Comparison of ENCODE assay signal across 18 cellular contexts in the genomic region with DNA sequence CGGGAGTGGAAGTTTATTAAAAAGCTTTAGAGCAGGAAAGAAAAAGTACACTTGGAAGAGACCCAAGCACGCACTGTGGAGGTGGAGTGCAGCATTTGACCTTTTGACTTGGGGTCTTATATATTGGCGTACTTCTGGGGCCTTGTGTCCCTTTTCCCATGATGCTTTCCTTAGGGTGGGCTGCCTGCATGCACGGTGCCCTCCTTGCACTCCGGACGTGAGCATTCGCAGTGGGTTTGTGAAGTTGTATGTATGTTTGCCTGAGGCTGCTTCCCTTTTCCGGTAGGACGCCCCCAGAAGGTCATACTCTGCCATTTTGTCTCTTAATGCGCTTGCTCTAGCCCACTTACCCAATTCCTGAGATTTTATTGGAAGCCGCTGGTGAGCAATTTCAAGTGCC. TPM values are rescaled to one million over a fixed set of nuclear protein-coding genes. Genes with fewer than 3 reads are reported as not detected.
DNase-seq lines count a peak whose midpoint lies in the region; ATAC-seq, FAIRE-seq and TF ChIP-seq lines count a peak whose summit lies in the region.
"Had no signal": no experiment of that assay in that cellular context is flagged by ENCODE, and none has a peak within 500 bp of the region (broad histone marks: within the 10 kb centered on the region; RNA-seq: fewer than 3 reads in every experiment).

No MANE protein-coding gene starts in this region.

- WGBS in H1 (ENCODE audit: extremely low coverage in 1 of 2, insufficient coverage in 1 of 2, insufficient read length in 1 of 2, insufficient replicate concordance in 2 of 2, low coverage in 1 of 2, low lambda C conversion rate in 2 of 2, missing lambda C conversion rate in 1 of 2), 2 experiments, result 88% methylated on average over 11 of the region's 11 CpGs; no CpG with 5 or more reads in 1 of the 2 experiments
- WGBS in mesendoderm (ENCODE audit: extremely low coverage, insufficient coverage, low lambda C conversion rate), result no CpG with 5 or more reads among the region's 11 CpGs
- WGBS in spleen, 5 donors, result 90 to 95% (median 93%) methylated on average over 11 of the region's 11 CpGs

- no peaks in the 10 kb centered on the region for H3K9me3 Mint-ChIP-seq in activated naive CD4-positive, alpha-beta T cell treated with anti-CD3 and anti-CD28 coated beads, Interleukin-2, amount 10 ng/mL, durations not matched to agents 7 days and 5 days
- H3K9me3 Mint-ChIP-seq: CD4-positive, alpha-beta memory T cell; HFFc6 had no signal

- CTCF ChIA-PET in H1 (lab: Charles Lee; ENCODE audit: partially characterized antibody), result interaction anchor here (1.0 to 5.3 kb wide), 11 partner anchors 11 to 1538 kb away, joined by 3 to 22 read pairs (median 4); no protein-coding TSS in a partner anchor
- CTCF ChIA-PET in activated naive CD4-positive, alpha-beta T cell treated with anti-CD3 and anti-CD28 coated beads, Interleukin-2, amount 10 ng/mL, durations not matched to agents 7 days and 5 days (lab: Charles Lee), result no interaction called here

- no peaks in the 10 kb centered on the region for H3K27me3 Mint-ChIP-seq in activated naive CD4-positive, alpha-beta T cell treated with anti-CD3 and anti-CD28 coated beads, Interleukin-2, amount 10 ng/mL, durations not matched to agents 7 days and 5 days
- H3K27me3 Mint-ChIP-seq: CD4-positive, alpha-beta memory T cell had no signal

- no peaks in the 10 kb centered on the region for H3K23me2 ChIP-seq in H1 (ENCODE audit: low read depth, low read length)

- TF ChIP-seq POLR2A in H1 (IDR thresholded peaks at IDR 0.05; ENCODE audit: control extremely low read depth in 1 of 2, low read depth in 2 of 2, low read length in 2 of 2) (no peak), spleen (IDR thresholded peaks at IDR 0.05) (no peak)

- no peak overlapping the region for H2BK12ac ChIP-seq in H1 (ENCODE audit: low read depth, low read length)

- H2AFZ ChIP-seq in H1 (ENCODE audit: low read length), result no peak overlapping the region

- no peaks in the 10 kb centered on the region for H3K4me1 Mint-ChIP-seq in activated naive CD4-positive, alpha-beta T cell treated with anti-CD3 and anti-CD28 coated beads, Interleukin-2, amount 10 ng/mL, durations not matched to agents 7 days and 5 days

- H3K36me3 Mint-ChIP-seq in activated naive CD4-positive, alpha-beta T cell treated with anti-CD3 and anti-CD28 coated beads, Interleukin-2, amount 10 ng/mL, durations not matched to agents 7 days and 5 days, result no peaks in the 10 kb centered on the region

- H3K4ac ChIP-seq in H1 (replicated peaks; ENCODE audit: insufficient read length, low read depth, low read length) (no peak overlapping the region), mesendoderm (ENCODE audit: low read depth, low read length) (no peak overlapping the region)

- H3K4me1 ChIP-seq in H1 (replicated peaks in 1 of 4; ENCODE audit: control insufficient read depth in 3 of 4, insufficient read depth in 4 of 4, low read length in 3 of 4) (peaks cover 0 to 3% (median 0%) of the 10 kb centered on the region in 4 experiments; a peak in 2 of 7 replicates), mesendoderm (ENCODE audit: control insufficient read depth, low read depth, low read length) (peaks cover 5% of the 10 kb centered on the region), spleen (no peaks in the 10 kb centered on the region)

- H3K9ac ChIP-seq in H1 (replicated peaks in 1 of 4; ENCODE audit: extremely low read depth in 1 of 4, low read depth in 3 of 4, low read length in 3 of 4) (no peak overlapping the region), mesendoderm (ENCODE audit: low read length) (no peak overlapping the region)

- intact Hi-C loops in spleen (cut with DNase I; ENCODE audit: low total_unique reads), result no loop called here

- no peaks in the 10 kb centered on the region for H3K9me3 ChIP-seq in H1 (ENCODE audit: insufficient read depth in 2 of 2, low read depth in 1 of 2, low read length in 1 of 2)
- no peaks in the 10 kb centered on the region for H3K9me3 ChIP-seq in spleen
- H3K9me3 ChIP-seq: HAP-1 had no signal

- no peak overlapping the region for H4K91ac ChIP-seq in H1 (replicated peaks; ENCODE audit: insufficient read length, low read length)

- H4K5ac ChIP-seq in H1 (ENCODE audit: insufficient read length, low read depth, low read length) (no peak overlapping the region), mesendoderm (ENCODE audit: low read length) (no peak overlapping the region)

- H3K4me3 ChIP-seq in H1 (ENCODE audit: extremely low read depth in 1 of 4, insufficient read depth in 2 of 4, low read depth in 3 of 4, low read length in 4 of 4) (no peak overlapping the region), mesendoderm (ENCODE audit: low read length) (no peak overlapping the region), spleen (no peak overlapping the region)
- H3K4me3 ChIP-seq: HAP-1 had no signal

- DNase-seq in H1 (ENCODE audit: low read depth in 1 of 2, low spot score in 2 of 2) (no peak), mesendoderm (no peak), spleen (peak; percentile 29), SK-N-DZ (ENCODE audit: low spot score) (no peak)
- DNase-seq in activated naive CD4-positive, alpha-beta T cell treated with anti-CD3 and anti-CD28 coated beads, Interleukin-2, amount 10 ng/mL, durations not matched to agents 7 days and 5 days, result no peak
- DNase-seq: C1 segment of cervical spinal cord; Calu3; CD4-positive, alpha-beta memory T cell; COR-L47; DMS53; DMS79 treated with DMSO at 0.1 percent for 48 hours; GF-D8; HFFc6 had no signal

- H3K27me3 ChIP-seq in H1 (replicated peaks in 1 of 4; ENCODE audit: control insufficient read depth in 3 of 4, extremely low read depth in 1 of 4, insufficient read depth in 3 of 4, low read length in 3 of 4) (no peaks in the 10 kb centered on the region), mesendoderm (ENCODE audit: insufficient read depth, low read length, poor library complexity) (no peaks in the 10 kb centered on the region), spleen (replicated peaks in 1 of 7) (no peaks in the 10 kb centered on the region)

- no peak overlapping the region for H3K14ac ChIP-seq in H1 (ENCODE audit: insufficient read length)

- H2BK15ac ChIP-seq in H1 (ENCODE audit: low read length) (no peak overlapping the region), mesendoderm (replicated peaks; ENCODE audit: low read depth) (no peak overlapping the region)

- H2AK5ac ChIP-seq in H1 (ENCODE audit: low read depth, low read length) (no peak overlapping the region), mesendoderm (ENCODE audit: low read length) (no peak overlapping the region)

- no peak overlapping the region for H2BK120ac ChIP-seq in H1 (replicated peaks; ENCODE audit: low read depth, low read length)
- H2BK120ac ChIP-seq in mesendoderm (ENCODE audit: low read depth, low read length), result no peak overlapping the region

- H4K8ac ChIP-seq in H1 (ENCODE audit: extremely low read depth, insufficient read depth, low read length), result no peak overlapping the region
- no peak overlapping the region for H4K8ac ChIP-seq in mesendoderm (ENCODE audit: low read depth, low read length)

- no peak overlapping the region for H3K4me3 Mint-ChIP-seq in activated naive CD4-positive, alpha-beta T cell treated with anti-CD3 and anti-CD28 coated beads, Interleukin-2, amount 10 ng/mL, durations not matched to agents 7 days and 5 days
- H3K4me3 Mint-ChIP-seq: CD4-positive, alpha-beta memory T cell; HFFc6 had no signal

- POLR2A ChIA-PET in H1 (lab: Charles Lee; ENCODE audit: partially characterized antibody), result interaction anchor here (0.9 kb wide), 1 partner anchor 14 kb away, joined by 3 read pairs; no protein-coding TSS in a partner anchor

- H3K4me2 ChIP-seq in H1 (ENCODE audit: insufficient read depth in 1 of 2, low read depth in 2 of 2, low read length in 2 of 2) (no peak overlapping the region), mesendoderm (ENCODE audit: low read length) (no peak overlapping the region)

- H2BK5ac ChIP-seq in H1 (ENCODE audit: low read depth, low read length) (no peak overlapping the region), mesendoderm (ENCODE audit: low read length) (peak overlapping the region; percentile 69)

- H3K79me2 ChIP-seq in H1 (ENCODE audit: control insufficient read depth in 1 of 2, insufficient read depth in 2 of 2, low read length in 2 of 2) (no peaks in the 10 kb centered on the region), mesendoderm (ENCODE audit: control insufficient read depth, insufficient read depth, low read length) (no peaks in the 10 kb centered on the region)

- ATAC-seq in GM21423 (IDR thresholded peaks at IDR 0.05; ENCODE audit: unreplicated experiment), result no peak

- TF ChIP-seq CTCF in H1 (IDR thresholded peaks at IDR 0.05; ENCODE audit: control extremely low read depth in 1 of 3, insufficient read depth in 1 of 3, low read depth in 1 of 3, low read length in 3 of 3), result no peak
- TF ChIP-seq CTCF in spleen (IDR thresholded peaks at IDR 0.05 in 8 of 11, conservative IDR thresholded peaks at IDR 0.05 in 3 of 11), result no peak

- H3K79me1 ChIP-seq in H1 (ENCODE audit: low read depth, low read length) (no peaks in the 10 kb centered on the region), mesendoderm (ENCODE audit: low read length) (no peaks in the 10 kb centered on the region)

- H3K23ac ChIP-seq in H1 (ENCODE audit: insufficient read length) (no peak overlapping the region), mesendoderm (ENCODE audit: low read length) (no peak overlapping the region)

- peaks cover 0 to 5% of the 10 kb centered on the region in 2 experiments for H4K20me1 ChIP-seq in H1 (replicated peaks in 1 of 2; ENCODE audit: control insufficient read depth in 1 of 2, insufficient read depth in 2 of 2, low read length in 2 of 2)

- H3K36me3 ChIP-seq in H1 (ENCODE audit: control insufficient read depth in 2 of 4, insufficient read depth in 4 of 4, low read length in 3 of 4) (peaks cover 0 to 7% (median 4%) of the 10 kb centered on the region in 4 experiments; a peak in 4 of 8 replicates), mesendoderm (ENCODE audit: control insufficient read depth, insufficient read depth, low read length) (peaks cover 1% of the 10 kb centered on the region), spleen (peaks cover 0 to 38% (median 22%) of the 10 kb centered on the region in 6 donors)

- H3K27ac ChIP-seq in H1 (ENCODE audit: low read depth, low read length) (no peak overlapping the region), mesendoderm (ENCODE audit: low read depth, low read length) (no peak overlapping the region), spleen (no peak overlapping the region)

- no peak for TF ChIP-seq EP300 in H1 (IDR thresholded peaks at IDR 0.05; ENCODE audit: borderline replicate concordance in 1 of 2, low read depth in 2 of 2, low read length in 2 of 2)

- FAIRE-seq in H1 (lab: Jason Lieb, UNC), result no peak
- FAIRE-seq: GM12891, GM18507, H54 had no signal

- peak overlapping the region; percentile 21; the same call in 1 of the 2 replicates for H2BK20ac ChIP-seq in H1 (ENCODE audit: low read length)

- H3K18ac ChIP-seq in H1 (ENCODE audit: extremely low read depth, low read length) (no peak overlapping the region), mesendoderm (ENCODE audit: low read length) (peak overlapping the region; percentile 11)

- H3K56ac ChIP-seq in H1 (replicated peaks; ENCODE audit: insufficient read length, low read depth, low read length) (no peak overlapping the region), mesendoderm (ENCODE audit: low read length) (peak overlapping the region; percentile 62)

- H3K27ac Mint-ChIP-seq in activated naive CD4-positive, alpha-beta T cell treated with anti-CD3 and anti-CD28 coated beads, Interleukin-2, amount 10 ng/mL, durations not matched to agents 7 days and 5 days, result no peak overlapping the region
- H3K27ac Mint-ChIP-seq: CD4-positive, alpha-beta memory T cell; HFFc6 had no signal

- no peak for TF ChIP-seq RAD21 in H1 (IDR thresholded peaks at IDR 0.05 in 1 of 2, conservative IDR thresholded peaks at IDR 0.05 in 1 of 2; ENCODE audit: low read depth in 2 of 2, low read length in 2 of 2)

RNA-seq across cellular contexts. Expression of a gene that starts 39.6 kb away (rescaled TPM):
- total RNA-seq in H1 (2021; fragmentation: NEBNext Ultra II Directional; extraction: Animal tissue kit (Norgen Biotek cat#: 25700)), result 20.1 and 23.9 TPM in 2 replicates
- polyA plus RNA-seq in H1 (2011; rRNA removed) (8.6 and 11.6 TPM in 2 replicates), spleen (1 to 10 TPM; 5.7 to 8.0 (median 5.9) TPM)
- polyA plus RNA-seq in H1 (2011; cell fraction: cytosol; rRNA removed), result 10.6 TPM
- polyA plus RNA-seq in H1 (2011; cell fraction: nucleus; rRNA removed), result 37.2 TPM
- polyA plus RNA-seq in H1 (2012, experiment 1 of 2), result 9.3 to 14.4 TPM (median 11.8 TPM) in 4 replicates
- 5.4 TPM for polyA plus RNA-seq in H1 (2012, experiment 2 of 2)
- 7.4 TPM for polyA plus RNA-seq in H1 (2013, experiment 1 of 2)
- 7.0 TPM for polyA plus RNA-seq in H1 (2013, experiment 2 of 2)
- 14.1 and 18.0 TPM in 2 replicates for polyA minus RNA-seq in H1 (2011; rRNA and poly(A)+ RNA removed)
- polyA minus RNA-seq in H1 (2011; cell fraction: cytosol; rRNA and poly(A)+ RNA removed), result 19.2 TPM
- polyA minus RNA-seq in H1 (2011; cell fraction: nucleus; rRNA and poly(A)+ RNA removed), result 52.7 TPM
- polyA plus RNA-seq in mesendoderm (2013, experiment 1 of 2), result 9.4 TPM
- 8.5 TPM for polyA plus RNA-seq in mesendoderm (2013, experiment 2 of 2)
- 10 to 100 TPM; 18.9 to 28.3 (median 25.2) TPM for total RNA-seq in spleen
- 12.6 and 14.7 TPM in 2 replicates for polyA plus RNA-seq in SK-N-DZ (2014; cell fraction: cytosol; rRNA removed)
- polyA plus RNA-seq in SK-N-DZ (2014; cell fraction: nucleus; rRNA removed), result 26.7 and 31.3 TPM in 2 replicates

RNA-seq across cellular contexts. Expression of a gene that starts 39.7 kb away (rescaled TPM):
- total RNA-seq in H1 (2021; fragmentation: NEBNext Ultra II Directional; extraction: Animal tissue kit (Norgen Biotek cat#: 25700)), result 9.9 and 10.2 TPM in 2 replicates
- polyA plus RNA-seq in H1 (2011; rRNA removed), result 2.5 and 4.3 TPM in 2 replicates
- polyA plus RNA-seq in H1 (2011; cell fraction: cytosol; rRNA removed), result 3.5 TPM
- polyA plus RNA-seq in H1 (2011; cell fraction: nucleus; rRNA removed), result 4.9 TPM
- 5.7 to 10.4 TPM (median 7.9 TPM) in 4 replicates for polyA plus RNA-seq in H1 (2012, experiment 1 of 2)
- polyA plus RNA-seq in H1 (2012, experiment 2 of 2), result 8.1 TPM
- 6.0 TPM for polyA plus RNA-seq in H1 (2013, experiment 1 of 2)
- polyA plus RNA-seq in H1 (2013, experiment 2 of 2), result 5.7 TPM
- polyA minus RNA-seq in H1 (2011; rRNA and poly(A)+ RNA removed), result 5.4 and 9.0 TPM in 2 replicates
- 2.1 TPM for polyA minus RNA-seq in H1 (2011; cell fraction: cytosol; rRNA and poly(A)+ RNA removed)
- 5.4 TPM for polyA minus RNA-seq in H1 (2011; cell fraction: nucleus; rRNA and poly(A)+ RNA removed)
- polyA plus RNA-seq in mesendoderm (2013, experiment 1 of 2), result 5.6 TPM
- polyA plus RNA-seq in mesendoderm (2013, experiment 2 of 2), result 5.5 TPM
- 10 to 100 TPM; 16.1 to 26.5 (median 21.7) TPM for total RNA-seq in spleen
- 10 to 100 TPM; 11.3 to 16.1 (median 15.0) TPM for polyA plus RNA-seq in spleen
- 10.2 and 10.7 TPM in 2 replicates for polyA plus RNA-seq in SK-N-DZ (2014; cell fraction: cytosol; rRNA removed)
- polyA plus RNA-seq in SK-N-DZ (2014; cell fraction: nucleus; rRNA removed), result 8.0 and 12.6 TPM in 2 replicates
